1 cellular context compared by ENCODE assay signal in genomic region chr3:13539285-13539625, GRCh38.
TF ChIP-seq lines count a peak whose summit lies in the region.

No MANE protein-coding gene starts in this region.

TF ChIP-seq in IMR-90, 13 proteins besides CTCF, POLR2A, EP300 and RAD21:
- TF ChIP-seq CEBPB (IDR thresholded peaks at IDR 0.05; ENCODE audit: low read depth, low read length), result peak; percentile 33; the same call in 1 of the 2 replicates
- TF ChIP-seq RFX5 (IDR thresholded peaks at IDR 0.05; ENCODE audit: low read depth, low read length), result no peak
- TF ChIP-seq BHLHE40 (IDR thresholded peaks at IDR 0.05; ENCODE audit: low read depth, low read length), result no peak
